ENCODE assay signal across 8 cellular contexts in genomic region chr6:33279971-33280511, GRCh38. TPM values are rescaled to one million over a fixed set of nuclear protein-coding genes. Genes with fewer than 3 reads are reported as not detected.
DNase-seq lines count a peak whose midpoint lies in the region; ATAC-seq lines count a peak whose summit lies in the region.

No MANE protein-coding gene starts in this region.

- peak overlapping the region; percentile 18 for H3K27ac Mint-ChIP-seq in activated T-cell treated with anti-CD3 and anti-CD28 coated beads, Interleukin-2, amount 50 U/mL, for 72 hours
- H3K27ac Mint-ChIP-seq in activated naive CD8-positive, alpha-beta T cell treated with anti-CD3 and anti-CD28 coated beads, Interleukin-2, amount 50 U/mL, for 24 hours, result peak overlapping the region; percentile 18

- peaks cover 36% of the 10 kb centered on the region for H3K4me1 Mint-ChIP-seq in activated T-cell treated with anti-CD3 and anti-CD28 coated beads, Interleukin-2, amount 50 U/mL, for 72 hours (ENCODE audit: low read depth)
- H3K4me1 Mint-ChIP-seq in activated naive CD8-positive, alpha-beta T cell treated with anti-CD3 and anti-CD28 coated beads, Interleukin-2, amount 50 U/mL, for 24 hours, result peaks cover 31% of the 10 kb centered on the region

- H3K4me3 Mint-ChIP-seq in activated T-cell treated with anti-CD3 and anti-CD28 coated beads, Interleukin-2, amount 50 U/mL, for 72 hours, result no peak overlapping the region
- H3K4me3 Mint-ChIP-seq in activated naive CD8-positive, alpha-beta T cell treated with anti-CD3 and anti-CD28 coated beads, Interleukin-2, amount 50 U/mL, for 24 hours, result no peak overlapping the region

- peaks cover 0 to 13% of the 10 kb centered on the region in 2 donors for H3K36me3 Mint-ChIP-seq in activated T-cell treated with anti-CD3 and anti-CD28 coated beads, Interleukin-2, amount 50 U/mL, for 72 hours (ENCODE audit: insufficient read depth in 2 of 2)
- H3K36me3 Mint-ChIP-seq in activated naive CD8-positive, alpha-beta T cell treated with anti-CD3 and anti-CD28 coated beads, Interleukin-2, amount 50 U/mL, for 24 hours (ENCODE audit: low read depth), result peaks cover 33% of the 10 kb centered on the region

- no peaks in the 10 kb centered on the region for H3K27me3 Mint-ChIP-seq in activated T-cell treated with anti-CD3 and anti-CD28 coated beads, Interleukin-2, amount 50 U/mL, for 72 hours (ENCODE audit: low read depth)
- no peaks in the 10 kb centered on the region for H3K27me3 Mint-ChIP-seq in activated naive CD8-positive, alpha-beta T cell treated with anti-CD3 and anti-CD28 coated beads, Interleukin-2, amount 50 U/mL, for 24 hours

- H3K9me3 Mint-ChIP-seq in activated T-cell treated with anti-CD3 and anti-CD28 coated beads, Interleukin-2, amount 50 U/mL, for 72 hours, result no peaks in the 10 kb centered on the region
- H3K9me3 Mint-ChIP-seq in activated naive CD8-positive, alpha-beta T cell treated with anti-CD3 and anti-CD28 coated beads, Interleukin-2, amount 50 U/mL, for 24 hours, result no peaks in the 10 kb centered on the region

- no peak for DNase-seq in activated T-cell treated with anti-CD3 and anti-CD28 coated beads, Interleukin-2, amount 50 U/mL, for 72 hours
- DNase-seq in activated T-cell treated with anti-CD3 and anti-CD28 coated beads, Interleukin-2, amount 50 U/mL, for 48 hours, result no peak
- DNase-seq in NCI-H1930 (lab: John Stamatoyannopoulos, UW) (peak; percentile 8 to 48), left kidney (ENCODE audit: low read depth, low spot score) (peak; percentile 85), germinal center (ENCODE audit: low spot score) (no peak), NOMO-1 (lab: John Stamatoyannopoulos, UW; ENCODE audit: unreplicated experiment in 2 of 2) (no peak)
- no peak for DNase-seq in activated naive CD8-positive, alpha-beta T cell treated with anti-CD3 and anti-CD28 coated beads, Interleukin-2, amount 50 U/mL, for 24 hours

- ATAC-seq in activated T-cell treated with anti-CD3 and anti-CD28 coated beads, Interleukin-2, amount 50 U/mL, for 72 hours (replicated peaks in 1 of 2), result no peak
- ATAC-seq in activated naive CD8-positive, alpha-beta T cell treated with anti-CD3 and anti-CD28 coated beads, Interleukin-2, amount 50 U/mL, for 24 hours, result no peak
- no peak for ATAC-seq in GM19324 (IDR thresholded peaks at IDR 0.05; ENCODE audit: low FRiP score, unreplicated experiment)

RNA-seq across cellular contexts. Expression of gene B3GALT4, which starts 3.1 kb away (rescaled TPM):
- 10 to 100 TPM; 10.1 to 14.2 TPM for total RNA-seq in activated T-cell treated with anti-CD3 and anti-CD28 coated beads, Interleukin-2, amount 50 U/mL, for 72 hours

RNA-seq across cellular contexts. Expression of gene RPS18, which starts 8.2 kb away (rescaled TPM):
- total RNA-seq in activated T-cell treated with anti-CD3 and anti-CD28 coated beads, Interleukin-2, amount 50 U/mL, for 72 hours, result 1,000 to 10,000 TPM; 4,335 to 4,825 TPM

RNA-seq across cellular contexts. Expression of gene VPS52, which starts 8.4 kb away (rescaled TPM):
- total RNA-seq in activated T-cell treated with anti-CD3 and anti-CD28 coated beads, Interleukin-2, amount 50 U/mL, for 72 hours, result 10 to 100 TPM; 50.7 to 54.9 TPM

RNA-seq across cellular contexts. Expression of gene WDR46, which starts 9.0 kb away (rescaled TPM):
- total RNA-seq in activated T-cell treated with anti-CD3 and anti-CD28 coated beads, Interleukin-2, amount 50 U/mL, for 72 hours, result 10 to 100 TPM; 46.6 to 54.0 TPM

RNA-seq across cellular contexts. Expression of gene PFDN6, which starts 9.4 kb away (rescaled TPM):
- 10 to 100 TPM; 41.9 to 54.6 TPM for total RNA-seq in activated T-cell treated with anti-CD3 and anti-CD28 coated beads, Interleukin-2, amount 50 U/mL, for 72 hours

Comparison
In these comparisons a context has a peak if more than half of its experiments do, and no peak if none do; other contexts are left out.
1. DNase-seq: peak in NCI-H1930 (2 of 2) and left kidney (single experiment); none in activated T-cell treated with anti-CD3 and anti-CD28 coated beads, Interleukin-2, amount 50 U/mL, for 72 hours (0 of 2), activated T-cell treated with anti-CD3 and anti-CD28 coated beads, Interleukin-2, amount 50 U/mL, for 48 hours (0 of 2), activated naive CD8-positive, alpha-beta T cell treated with anti-CD3 and anti-CD28 coated beads, Interleukin-2, amount 50 U/mL, for 24 hours (single experiment), germinal center (single experiment) and NOMO-1 (0 of 2).